Comparison of ENCODE assay signal across 13 cellular contexts in genomic region chr5:68739752-68740151, GRCh38.
DNase-seq lines count a peak whose midpoint lies in the region; ATAC-seq lines count a peak whose summit lies in the region.
"Had no signal": no experiment of that assay in that cellular context is flagged by ENCODE, and none has a peak within 500 bp of the region (broad histone marks: within the 10 kb centered on the region; RNA-seq: fewer than 3 reads in every experiment).

No MANE protein-coding gene starts in this region.

- H3K9me3 Mint-ChIP-seq in activated CD8-positive, alpha-beta memory T cell treated with anti-CD3 and anti-CD28 coated beads, Interleukin-2, amount 10 ng/mL, durations not matched to agents 7 days and 5 days (ENCODE audit: low read depth), result no peaks in the 10 kb centered on the region

- ATAC-seq in activated CD8-positive, alpha-beta memory T cell treated with anti-CD3 and anti-CD28 coated beads, Interleukin-2, amount 10 ng/mL, durations not matched to agents 7 days and 5 days, result peak; percentile 67
- ATAC-seq in GM21723 (IDR thresholded peaks at IDR 0.05; ENCODE audit: unreplicated experiment), result peak; percentile 93
- peak; percentile 95 for ATAC-seq in HG03196 (IDR thresholded peaks at IDR 0.05; ENCODE audit: unreplicated experiment)
- ATAC-seq in stimulated activated naive CD8-positive, alpha-beta T cell treated with anti-CD3 and anti-CD28 coated beads, Interleukin-15, Interleukin-2, amounts not matched to agents 100 U/mL and 50 U/mL, for 24 hours, result peak; percentile 32

- DNase-seq in activated CD8-positive, alpha-beta memory T cell treated with anti-CD3 and anti-CD28 coated beads, Interleukin-2, amount 10 ng/mL, durations not matched to agents 7 days and 5 days, result peak; percentile 64
- no peak for DNase-seq in activated CD8-positive, alpha-beta memory T cell treated with anti-CD3 and anti-CD28 coated beads for 24 hours
- no peak for DNase-seq in stimulated activated naive CD8-positive, alpha-beta T cell treated with anti-CD3 and anti-CD28 coated beads, Interleukin-15, Interleukin-2, amounts not matched to agents 100 U/mL and 50 U/mL, for 24 hours
- no peak for DNase-seq in T-helper 1 cell
- no peak for DNase-seq in NCI-H82 (lab: John Stamatoyannopoulos, UW)
- no peak for DNase-seq in Kasumi-1 (lab: John Stamatoyannopoulos, UW)
- DNase-seq: activated CD4-positive, alpha-beta T cell treated with anti-CD3 and anti-CD28 coated beads, Interleukin-2, amount 50 U/mL, for 1 hour; NCI-H1694 treated with DMSO at 0.1 percent for 48 hours; SHP77 treated with DMSO at 0.1 percent for 48 hours had no signal

- no peak overlapping the region for H3K4me3 Mint-ChIP-seq in activated CD8-positive, alpha-beta memory T cell treated with anti-CD3 and anti-CD28 coated beads, Interleukin-2, amount 10 ng/mL, durations not matched to agents 7 days and 5 days
- H3K4me3 Mint-ChIP-seq: neural crest cell, type B pancreatic cell had no signal

- H3K36me3 Mint-ChIP-seq in activated CD8-positive, alpha-beta memory T cell treated with anti-CD3 and anti-CD28 coated beads, Interleukin-2, amount 10 ng/mL, durations not matched to agents 7 days and 5 days, result no peaks in the 10 kb centered on the region
- H3K36me3 Mint-ChIP-seq: type B pancreatic cell had no signal

- H3K27ac Mint-ChIP-seq in activated CD8-positive, alpha-beta memory T cell treated with anti-CD3 and anti-CD28 coated beads, Interleukin-2, amount 10 ng/mL, durations not matched to agents 7 days and 5 days, result no peak overlapping the region
- H3K27ac Mint-ChIP-seq: type B pancreatic cell had no signal

- CTCF ChIA-PET in activated CD8-positive, alpha-beta memory T cell treated with anti-CD3 and anti-CD28 coated beads, Interleukin-2, amount 10 ng/mL, durations not matched to agents 7 days and 5 days (lab: Charles Lee), result interaction anchor here (1.4 kb wide), 1 partner anchor 28 kb away, joined by 3 read pairs; no protein-coding TSS in a partner anchor

- H3K27me3 Mint-ChIP-seq in activated CD8-positive, alpha-beta memory T cell treated with anti-CD3 and anti-CD28 coated beads, Interleukin-2, amount 10 ng/mL, durations not matched to agents 7 days and 5 days, result peaks cover 7% of the 10 kb centered on the region

- H3K4me1 Mint-ChIP-seq in activated CD8-positive, alpha-beta memory T cell treated with anti-CD3 and anti-CD28 coated beads, Interleukin-2, amount 10 ng/mL, durations not matched to agents 7 days and 5 days, result peaks cover 13% of the 10 kb centered on the region
- H3K4me1 Mint-ChIP-seq: neural crest cell had no signal

Comparison
In these comparisons a context has a peak if more than half of its experiments do, and no peak if none do; other contexts are left out.
1. ATAC-seq: peak in every context shown above with its lines; median percentile 95 in HG03196; 93 in GM21723; 67 in activated CD8-positive, alpha-beta memory T cell treated with anti-CD3 and anti-CD28 coated beads, Interleukin-2, amount 10 ng/mL, durations not matched to agents 7 days and 5 days; 32 in stimulated activated naive CD8-positive, alpha-beta T cell treated with anti-CD3 and anti-CD28 coated beads, Interleukin-15, Interleukin-2, amounts not matched to agents 100 U/mL and 50 U/mL, for 24 hours.